In genomic region chr15:75929799-75930565, GRCh38 we compare ENCODE assay signal across 22 cellular contexts. TPM values are rescaled to one million over a fixed set of nuclear protein-coding genes. Genes with fewer than 3 reads are reported as not detected.
DNase-seq lines count a peak whose midpoint lies in the region; ATAC-seq and TF ChIP-seq lines count a peak whose summit lies in the region.
"Had no signal": no experiment of that assay in that cellular context is flagged by ENCODE, and none has a peak within 500 bp of the region (broad histone marks: within the 10 kb centered on the region; RNA-seq: fewer than 3 reads in every experiment).

No MANE protein-coding gene starts in this region.

- intact Hi-C loops in ovary (cut with DNase I): no loop called here

- H3K27ac Mint-ChIP-seq in effector memory CD8-positive, alpha-beta T cell: peak overlapping the region in 1 of 2 donors; percentile 39

- no peaks in the 10 kb centered on the region for H3K9me3 Mint-ChIP-seq in effector memory CD8-positive, alpha-beta T cell
- H3K9me3 Mint-ChIP-seq: activated T-cell treated with anti-CD3 and anti-CD28 coated beads, Interleukin-2, amount 50 U/mL, for 4 hours had no signal

- peaks cover 27% of the 10 kb centered on the region for H3K36me3 Mint-ChIP-seq in effector memory CD8-positive, alpha-beta T cell (ENCODE audit: insufficient read depth)

- POLR2A ChIA-PET in HEK293 (lab: Yijun Ruan, JAX): no interaction called here

- peaks cover 21 to 37% of the 10 kb centered on the region in 2 donors for H3K4me1 Mint-ChIP-seq in effector memory CD8-positive, alpha-beta T cell (ENCODE audit: low read depth in 2 of 2)

- no peaks in the 10 kb centered on the region for H3K27me3 Mint-ChIP-seq in effector memory CD8-positive, alpha-beta T cell

- H3K9me3 ChIP-seq in HEK293 (ENCODE audit: control insufficient read depth, insufficient read depth, low read depth, low read length) (no peaks in the 10 kb centered on the region), ovary (no peaks in the 10 kb centered on the region)
- H3K9me3 ChIP-seq: BLaER1 treated with 17β-estradiol and CSF1 and Interleukin-3, amounts not matched to agents 10 nM and 100 nM; heart right ventricle; lower lobe of right lung; sigmoid colon; upper lobe of left lung had no signal

- TF ChIP-seq CTCF in HEK293 (tag by site-specific recombination; IDR thresholded peaks at IDR 0.05) (no peak), ovary (IDR thresholded peaks at IDR 0.05) (no peak)

- 60 to 63% (median 61%) methylated on average over 5 of the region's 5 CpGs for WGBS in ovary, 3 donors

- peaks cover 67 to 77% of the 10 kb centered on the region in 2 experiments for H3K36me3 ChIP-seq in HEK293 (ENCODE audit: control insufficient read depth in 2 of 2, insufficient read depth in 1 of 2, low read length in 2 of 2)
- no peaks in the 10 kb centered on the region for H3K36me3 ChIP-seq in ovary

- TF ChIP-seq EP300 in ovary (IDR thresholded peaks at IDR 0.05): no peak

- DNase-seq in NCI-H524 (lab: John Stamatoyannopoulos, UW): peak; percentile 9 to 47
- DNase-seq in NCI-H524 treated with DMSO at 0.1 percent for 48 hours (lab: John Stamatoyannopoulos, UW): no peak
- DNase-seq in NCI-H69 (lab: John Stamatoyannopoulos, UW): peak; percentile 70
- no peak for DNase-seq in effector memory CD8-positive, alpha-beta T cell
- no peak for DNase-seq in NCI-H2107 (lab: John Stamatoyannopoulos, UW)
- no peak for DNase-seq in left lobe of liver (ENCODE audit: low spot score)
- DNase-seq in ovary: no peak
- DNase-seq: activated CD4-positive, alpha-beta T cell treated with anti-CD3 and anti-CD28 coated beads for 48 hours; activated T-cell treated with anti-CD3 and anti-CD28 coated beads, Interleukin-2, amount 50 U/mL, for 4 hours; effector CD4-positive, alpha-beta T cell; GDM1; heart right ventricle; lower lobe of right lung; NCI-H1694 treated with DMSO at 0.1 percent for 48 hours; NCI-H748 treated with DMSO at 0.1 percent for 48 hours; sigmoid colon; upper lobe of left lung had no signal

- H3K4me1 ChIP-seq in HEK293 (ENCODE audit: control insufficient read depth, insufficient read depth, low read length) (peaks cover 9% of the 10 kb centered on the region), ovary (ENCODE audit: insufficient read depth) (no peaks in the 10 kb centered on the region)
- H3K4me1 ChIP-seq: lower lobe of right lung, parathyroid adenoma had no signal

- peak; percentile 72 for ATAC-seq in effector memory CD8-positive, alpha-beta T cell (replicated peaks)
- no peak for ATAC-seq in left lobe of liver
- ATAC-seq: activated T-cell treated with anti-CD3 and anti-CD28 coated beads, Interleukin-2, amount 50 U/mL, for 4 hours; heart right ventricle; lower lobe of right lung; Panc1 had no signal

- H3K27ac ChIP-seq in HEK293 (ENCODE audit: extremely low read depth, low read depth, low read length) (no peak overlapping the region), ovary (no peak overlapping the region)
- H3K27ac ChIP-seq: BLaER1 treated with 17β-estradiol and CSF1 and Interleukin-3, amounts not matched to agents 10 nM and 100 nM; heart right ventricle; lower lobe of right lung; parathyroid adenoma; sigmoid colon had no signal

- no peak overlapping the region for H3K4me3 Mint-ChIP-seq in effector memory CD8-positive, alpha-beta T cell
- H3K4me3 Mint-ChIP-seq: activated T-cell treated with anti-CD3 and anti-CD28 coated beads, Interleukin-2, amount 50 U/mL, for 4 hours had no signal

- CTCF ChIA-PET in HEK293 (lab: Yijun Ruan, JAX): interaction anchor here (0.6 to 5.9 kb wide), 20 partner anchors 9 to 226 kb away, joined by 3 to 28 read pairs (median 5); no protein-coding TSS in a partner anchor

- TF ChIP-seq POLR2A in ovary (IDR thresholded peaks at IDR 0.05): no peak

- no peak overlapping the region for H3K4me3 ChIP-seq in HEK293 (ENCODE audit: low read depth, low read length)
- no peak overlapping the region for H3K4me3 ChIP-seq in ovary
- H3K4me3 ChIP-seq: BLaER1 treated with 17β-estradiol and CSF1 and Interleukin-3, amounts not matched to agents 10 nM and 100 nM; GM12878; heart right ventricle; lower lobe of right lung; sigmoid colon; upper lobe of left lung had no signal

- H3K27me3 ChIP-seq in ovary: no peaks in the 10 kb centered on the region
- H3K27me3 ChIP-seq: BLaER1 treated with 17β-estradiol and CSF1 and Interleukin-3, amounts not matched to agents 10 nM and 100 nM; heart right ventricle; sigmoid colon; upper lobe of left lung had no signal

TF ChIP-seq in HEK293, 187 proteins besides CTCF, POLR2A, EP300 and RAD21 (continues in another document):
- TF ChIP-seq TCF7L2 (IDR thresholded peaks at IDR 0.05; ENCODE audit: borderline replicate concordance, low read depth, low read length) (no peak), SCRT2 (tag by site-specific recombination; IDR thresholded peaks at IDR 0.05) (0 out of 2 replicates have a peak, but pooled peaks have one; percentile 17), TSHZ1 (tag by site-specific recombination; IDR thresholded peaks at IDR 0.05; ENCODE audit: borderline replicate concordance) (no peak), ZNF558 (tag by site-specific recombination; IDR thresholded peaks at IDR 0.05) (no peak), ZNF585B (tag by site-specific recombination; IDR thresholded peaks at IDR 0.05) (no peak), ZFP41 (tag by site-specific recombination; IDR thresholded peaks at IDR 0.05; ENCODE audit: borderline replicate concordance) (no peak), ZBTB10 (tag by site-specific recombination; IDR thresholded peaks at IDR 0.05) (no peak), ZNF501 (tag by site-specific recombination; IDR thresholded peaks at IDR 0.05) (no peak), ZNF26 (tag by site-specific recombination; IDR thresholded peaks at IDR 0.05) (no peak), ZNF654 (tag by site-specific recombination; IDR thresholded peaks at IDR 0.05; ENCODE audit: low read depth) (no peak), ZNF626 (tag by site-specific recombination; IDR thresholded peaks at IDR 0.05) (no peak), ZNF837 (tag by site-specific recombination; IDR thresholded peaks at IDR 0.05) (no peak), ZNF223 (tag by site-specific recombination; IDR thresholded peaks at IDR 0.05) (no peak), SETDB1 (IDR thresholded peaks at IDR 0.05; ENCODE audit: insufficient read length, low read length) (no peak), ZNF157 (tag by site-specific recombination; IDR thresholded peaks at IDR 0.05) (no peak), OSR2 (tag by site-specific recombination; IDR thresholded peaks at IDR 0.05) (peak; percentile 56)

RNA-seq across cellular contexts. Expression of gene FBXO22, which starts 26.3 kb away (rescaled TPM):
- total RNA-seq in left lobe of liver: 30.6 TPM
- total RNA-seq in ovary: 10 to 100 TPM; 13.6 to 24.3 (median 20.0) TPM
- polyA plus RNA-seq in ovary: 10 to 100 TPM; 11.5 to 21.3 TPM

Comparison
In these comparisons a context has a peak if more than half of its experiments do, and no peak if none do; other contexts are left out.
1. DNase-seq: peak in NCI-H524 (2 of 2) and NCI-H69 (single experiment); none in NCI-H524 treated with DMSO at 0.1 percent for 48 hours (single experiment), effector memory CD8-positive, alpha-beta T cell (0 of 3), NCI-H2107 (single experiment), left lobe of liver (single experiment) and ovary (0 of 5).